ENCODE assay signal across 8 cellular contexts in genomic region chr19:506404-507285, GRCh38. TPM values are rescaled to one million over a fixed set of nuclear protein-coding genes. Genes with fewer than 3 reads are reported as not detected.
DNase-seq lines count a peak whose midpoint lies in the region; ATAC-seq, FAIRE-seq and TF ChIP-seq lines count a peak whose summit lies in the region.

No MANE protein-coding gene starts in this region.

- H3K4me3 ChIP-seq in LNCaP clone FGC (ENCODE audit: low read depth, low read length) (peak overlapping the region; percentile 87), fibroblast of pulmonary artery (replicated peaks; ENCODE audit: low read depth, low read length) (peak overlapping the region; percentile 86)

- CTCF ChIA-PET in RWPE1 (lab: Yijun Ruan, JAX) = interaction anchor here (0.7 to 1.2 kb wide), 8 partner anchors 8 to 211 kb away, joined by 3 to 9 read pairs (median 5); partner anchors contain the start of genes MADCAM1 and SHC2

- H3K27ac ChIP-seq in RWPE1 = peak overlapping the region; percentile 92

- H3K4me3 Mint-ChIP-seq in natural killer cell treated with Interleukin-12 subunit alpha and Interleukin-12 subunit beta and Interleukin-15 and Interleukin-18, amount 100 ng/mL, for 72 hours = peak overlapping the region; percentile 93

- peaks cover 31 to 39% of the 10 kb centered on the region in 2 donors for H3K4me1 Mint-ChIP-seq in natural killer cell treated with Interleukin-12 subunit alpha and Interleukin-12 subunit beta and Interleukin-15 and Interleukin-18, amount 100 ng/mL, for 72 hours (ENCODE audit: low read depth in 2 of 2)

- H3K27ac Mint-ChIP-seq in natural killer cell treated with Interleukin-12 subunit alpha and Interleukin-12 subunit beta and Interleukin-15 and Interleukin-18, amount 100 ng/mL, for 72 hours = peak overlapping the region; percentile 98 to 99

- no peaks in the 10 kb centered on the region for H3K36me3 Mint-ChIP-seq in natural killer cell treated with Interleukin-12 subunit alpha and Interleukin-12 subunit beta and Interleukin-15 and Interleukin-18, amount 100 ng/mL, for 72 hours

- H3K9me3 Mint-ChIP-seq in natural killer cell treated with Interleukin-12 subunit alpha and Interleukin-12 subunit beta and Interleukin-15 and Interleukin-18, amount 100 ng/mL, for 72 hours = no peaks in the 10 kb centered on the region

- in situ Hi-C loops in G401 (cut with HindIII; ENCODE audit: low sequenced_read_pairs) = no loop called here

- DNase-seq in G401 (ENCODE audit: low spot score) = peak; percentile 100
- DNase-seq in H54 (ENCODE audit: insufficient read length, low spot score) = peak; percentile 99
- peak; percentile 100 for DNase-seq in LNCaP clone FGC (ENCODE audit: low read depth)
- peak; percentile 98 for DNase-seq in RWPE1 (ENCODE audit: low spot score)
- peak; percentile 90 for DNase-seq in activated T-helper 9 cell treated with anti-CD3 and anti-CD28 coated beads, Interleukin-2, amount 50 U/mL, for 16 hours (ENCODE audit: low read depth)
- peak; percentile 100 for DNase-seq in fibroblast of pulmonary artery (ENCODE audit: low read depth)
- peak; percentile 96 for DNase-seq in natural killer cell treated with Interleukin-12 subunit alpha and Interleukin-12 subunit beta and Interleukin-15 and Interleukin-18, amount 100 ng/mL, for 72 hours (ENCODE audit: low spot score)
- peak; percentile 94 for DNase-seq in stimulated activated naive CD4-positive, alpha-beta T cell treated with Interleukin-2 at 50 U/mL for 16 hours (lab: John Stamatoyannopoulos, UW)

- POLR2A ChIA-PET in RWPE1 (lab: Yijun Ruan, JAX; ENCODE audit: low non-redundant PET) = interaction anchor here (0.7 kb wide), 1 partner anchor 25 kb away, joined by 3 read pairs; no protein-coding TSS in a partner anchor

- peak; percentile 88 for FAIRE-seq in H54 (lab: Jason Lieb, UNC)

- peak; percentile 85 to 89 for ATAC-seq in natural killer cell treated with Interleukin-12 subunit alpha and Interleukin-12 subunit beta and Interleukin-15 and Interleukin-18, amount 100 ng/mL, for 72 hours

- TF ChIP-seq CTCF in LNCaP clone FGC (IDR thresholded peaks at IDR 0.05; ENCODE audit: control insufficient read depth, extremely low read depth, insufficient read depth) (peak; percentile 93), RWPE1 (conservative IDR thresholded peaks at IDR 0.05; ENCODE audit: low read depth) (peak; percentile 93), fibroblast of pulmonary artery (IDR thresholded peaks at IDR 0.05; ENCODE audit: low read length, missing control alignments) (peak; percentile 93)

- no peak for TF ChIP-seq POLR2A in H54 (IDR thresholded peaks at IDR 0.05; ENCODE audit: low read depth, low read length)

- H3K27me3 Mint-ChIP-seq in natural killer cell treated with Interleukin-12 subunit alpha and Interleukin-12 subunit beta and Interleukin-15 and Interleukin-18, amount 100 ng/mL, for 72 hours = no peaks in the 10 kb centered on the region

RNA-seq across cellular contexts. Expression of gene TPGS1, which starts 0.7 kb away (rescaled TPM):
- 89.0 and 129 TPM in 2 replicates for total RNA-seq in G401 (2014; rRNA removed; shearing (Covaris generic))
- 10 to 100 TPM; 16.3 to 17.7 TPM for total RNA-seq in natural killer cell treated with Interleukin-12 subunit alpha and Interleukin-12 subunit beta and Interleukin-15 and Interleukin-18, amount 100 ng/mL, for 72 hours

RNA-seq across cellular contexts. Expression of gene MADCAM1, which starts 10.4 kb away (rescaled TPM):
- 0.14 TPM in 1 of 2 replicates, not detected in the other for total RNA-seq in G401 (2014; rRNA removed; shearing (Covaris generic))
- total RNA-seq in natural killer cell treated with Interleukin-12 subunit alpha and Interleukin-12 subunit beta and Interleukin-15 and Interleukin-18, amount 100 ng/mL, for 72 hours = under 1 TPM in 1 of 2 donors, not detected in 1; 0.33 TPM

RNA-seq across cellular contexts. Expression of gene CDC34, which starts 24.9 kb away (rescaled TPM):
- total RNA-seq in G401 (2014; rRNA removed; shearing (Covaris generic)) = 178 and 208 TPM in 2 replicates
- total RNA-seq in natural killer cell treated with Interleukin-12 subunit alpha and Interleukin-12 subunit beta and Interleukin-15 and Interleukin-18, amount 100 ng/mL, for 72 hours = 10 to 100 TPM; 46.5 to 73.2 TPM

RNA-seq across cellular contexts. Expression of gene GZMM, which starts 37.2 kb away (rescaled TPM):
- 0.17 and 0.74 TPM in 2 replicates for total RNA-seq in G401 (2014; rRNA removed; shearing (Covaris generic))
- total RNA-seq in natural killer cell treated with Interleukin-12 subunit alpha and Interleukin-12 subunit beta and Interleukin-15 and Interleukin-18, amount 100 ng/mL, for 72 hours = 10 to 100 TPM; 34.5 to 49.7 TPM

RNA-seq across cellular contexts. Expression of gene SHC2, which starts 45.8 kb away (rescaled TPM):
- 12.7 and 14.3 TPM in 2 replicates for total RNA-seq in G401 (2014; rRNA removed; shearing (Covaris generic))
- total RNA-seq in natural killer cell treated with Interleukin-12 subunit alpha and Interleukin-12 subunit beta and Interleukin-15 and Interleukin-18, amount 100 ng/mL, for 72 hours = under 1 TPM in 1 of 2 donors, not detected in 1; 0.67 TPM

Comparison
In these comparisons a context has a peak if more than half of its experiments do, and no peak if none do; other contexts are left out.
1. Peak in every context shown above with its lines: DNase-seq, ATAC-seq, H3K4me3 ChIP-seq and H3K27ac ChIP-seq.